ENCODE assay signal across 8 cellular contexts in the genomic region with DNA sequence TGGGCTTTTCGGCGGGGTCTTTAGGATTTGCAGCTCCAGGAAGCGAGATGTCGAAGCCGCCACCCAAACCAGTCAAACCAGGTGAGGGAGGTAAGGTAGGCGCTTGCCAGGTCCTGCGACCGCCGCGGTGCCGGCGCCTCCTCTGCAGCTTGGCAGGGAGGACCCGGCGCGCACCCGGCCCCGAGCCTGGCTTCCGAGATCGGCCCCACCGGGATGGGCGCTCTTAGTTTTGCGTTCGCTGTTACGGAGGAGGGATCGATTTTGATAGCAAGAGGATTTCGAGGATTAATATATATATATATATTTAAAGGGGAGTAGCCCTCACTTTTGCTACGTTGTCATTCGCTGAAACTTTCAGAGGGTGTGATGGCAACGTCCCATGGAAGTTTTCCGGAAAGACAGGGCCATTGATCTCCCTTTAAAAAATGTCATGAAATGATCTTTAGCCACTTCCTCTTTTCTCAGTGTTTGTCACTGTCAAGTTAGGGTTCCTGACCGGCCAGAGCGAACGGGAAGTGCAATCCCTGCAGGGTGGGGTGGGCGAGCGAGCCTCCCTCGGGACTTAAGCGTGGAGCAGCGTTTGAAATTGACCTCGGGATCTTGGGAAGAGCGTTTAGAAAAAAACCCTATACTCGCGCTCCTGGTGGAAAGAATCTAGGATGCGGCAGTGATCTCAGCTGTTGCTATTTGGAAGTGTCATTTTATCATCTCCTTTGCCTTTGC. TPM values are rescaled to one million over a fixed set of nuclear protein-coding genes. Genes with fewer than 3 reads are reported as not detected.
DNase-seq lines count a peak whose midpoint lies in the region; ATAC-seq and TF ChIP-seq lines count a peak whose summit lies in the region.

No MANE protein-coding gene starts in this region.

- no peaks in the 10 kb centered on the region for H3K9me3 ChIP-seq in DND-41 (ENCODE audit: insufficient read depth, low read length, severe bottlenecking)
- no peaks in the 10 kb centered on the region for H3K9me3 ChIP-seq in cardiac muscle cell (ENCODE audit: low read depth)
- no peaks in the 10 kb centered on the region for H3K9me3 ChIP-seq in ovary

- peaks cover 67% of the 10 kb centered on the region for H3K79me2 ChIP-seq in DND-41 (ENCODE audit: insufficient read depth, low read length)

- H3K36me3 ChIP-seq in DND-41 (ENCODE audit: insufficient read depth, low read length), result no peaks in the 10 kb centered on the region
- no peaks in the 10 kb centered on the region for H3K36me3 ChIP-seq in cardiac muscle cell
- H3K36me3 ChIP-seq in ovary, result no peaks in the 10 kb centered on the region

- peak overlapping the region; percentile 84 to 94 for H3K4me3 ChIP-seq in DND-41 (ENCODE audit: low read depth in 1 of 2, low read length in 2 of 2)
- H3K4me3 ChIP-seq in cardiac muscle cell, result peak overlapping the region; percentile 88
- peak overlapping the region; percentile 94 for H3K4me3 ChIP-seq in ovary

- DNase-seq in DND-41 (no peak), OCI-M2 (lab: John Stamatoyannopoulos, UW; ENCODE audit: unreplicated experiment) (peak; percentile 25), cardiac muscle cell (ENCODE audit: low read depth in 1 of 2, low spot score in 1 of 2) (peak; percentile 67 to 68), ovary (peak; percentile 30 to 63 (median 53))
- DNase-seq in central memory CD4-positive, alpha-beta T cell, result no peak

- H3K27me3 ChIP-seq in DND-41 (ENCODE audit: insufficient read depth, low read length, poor library complexity), result no peaks in the 10 kb centered on the region
- H3K27me3 ChIP-seq in cardiac muscle cell, result no peaks in the 10 kb centered on the region
- no peaks in the 10 kb centered on the region for H3K27me3 ChIP-seq in ovary

- WGBS in adipose tissue, 3 donors, result 1% methylated on average over 43 of the region's 43 CpGs
- WGBS in ovary, 3 donors, result 0 to 1% (median 0%) methylated on average over 43 of the region's 43 CpGs

- H3K9ac ChIP-seq in DND-41 (ENCODE audit: low read depth, low read length), result peak overlapping the region; percentile 96

- TF ChIP-seq POLR2A in ovary (IDR thresholded peaks at IDR 0.05), result no peak

- TF ChIP-seq CTCF in DND-41 (IDR thresholded peaks at IDR 0.05; ENCODE audit: borderline replicate concordance, extremely low read depth, low read length, poor library complexity, severe bottlenecking) (no peak), cardiac muscle cell (IDR thresholded peaks at IDR 0.05; ENCODE audit: low read depth, low read length) (peak; percentile 41), ovary (IDR thresholded peaks at IDR 0.05) (peak in 2 of 3 donors; percentile 29 to 46)

- H2AFZ ChIP-seq in DND-41 (ENCODE audit: low read depth, low read length), result peak overlapping the region; percentile 91

- TF ChIP-seq EP300 in ovary (IDR thresholded peaks at IDR 0.05), result no peak

- peak; percentile 25 for ATAC-seq in DND-41 (ENCODE audit: insufficient read depth, low read depth)
- peak; percentile 41 for ATAC-seq in GM19455 (IDR thresholded peaks at IDR 0.05; ENCODE audit: unreplicated experiment)
- peak; percentile 24 for ATAC-seq in HG03469 (IDR thresholded peaks at IDR 0.05; ENCODE audit: unreplicated experiment)

- no peaks in the 10 kb centered on the region for H4K20me1 ChIP-seq in DND-41 (ENCODE audit: insufficient read depth, low read length)

- H3K27ac ChIP-seq in DND-41 (ENCODE audit: low read length) (peak overlapping the region; percentile 88), adipose tissue (ENCODE audit: low read depth, low read length) (peak overlapping the region; percentile 93), cardiac muscle cell (peak overlapping the region; percentile 71), ovary (peak overlapping the region; percentile 74 to 97)

- H3K4me1 ChIP-seq in DND-41 (ENCODE audit: insufficient read depth, low read length), result peaks cover 50% of the 10 kb centered on the region
- H3K4me1 ChIP-seq in cardiac muscle cell (ENCODE audit: low read depth), result peaks cover 13% of the 10 kb centered on the region
- H3K4me1 ChIP-seq in ovary (ENCODE audit: insufficient read depth), result peaks cover 13% of the 10 kb centered on the region

- intact Hi-C loops in ovary (cut with DNase I), result loop anchor here in 1 of 4 donors (10.0 kb wide), 1 partner anchor 134 kb away; a partner anchor contains a TSS

- H3K4me2 ChIP-seq in DND-41 (ENCODE audit: insufficient read depth, low read length), result peak overlapping the region; percentile 90

RNA-seq across cellular contexts. Expression of a gene that starts 0.5 kb away (rescaled TPM):
- polyA plus RNA-seq in adipose tissue, result 10 to 100 TPM; 14.3 to 76.3 (median 44.0) TPM
- total RNA-seq in cardiac muscle cell, result 19.2 and 20.5 TPM in 2 replicates
- polyA plus RNA-seq in cardiac muscle cell, result 34.4 and 37.1 TPM in 2 replicates
- total RNA-seq in ovary, result 10 to 100 TPM; 15.1 to 46.9 (median 20.0) TPM
- polyA plus RNA-seq in ovary, result 10 to 100 TPM; 16.3 to 43.2 TPM

RNA-seq across cellular contexts. Expression of a gene that starts 0.9 kb away (rescaled TPM):
- polyA plus RNA-seq in adipose tissue, result 10 to 100 TPM; 31.5 to 57.7 (median 43.4) TPM
- total RNA-seq in cardiac muscle cell, result 8.5 and 9.0 TPM in 2 replicates
- polyA plus RNA-seq in cardiac muscle cell, result 20.6 and 32.6 TPM in 2 replicates
- total RNA-seq in ovary, result 10 to 100 TPM; 14.6 to 40.0 (median 22.5) TPM
- 10 to 100 TPM; 31.9 to 33.4 TPM for polyA plus RNA-seq in ovary

Comparison
In these comparisons a context has a peak if more than half of its experiments do, and no peak if none do; other contexts are left out.
1. DNase-seq: peak in OCI-M2 (single experiment), cardiac muscle cell (2 of 2) and ovary (5 of 5); none in DND-41 (single experiment) and central memory CD4-positive, alpha-beta T cell (single experiment).
2. Peak in every context shown above with its lines, with median percentiles within 50 percentile points of each other: ATAC-seq, H3K27ac ChIP-seq and H3K4me3 ChIP-seq.